ENCODE assay signal across 8 cellular contexts in genomic region chr12:26853303-26854027, GRCh38. TPM values are rescaled to one million over a fixed set of nuclear protein-coding genes. Genes with fewer than 3 reads are reported as not detected.
DNase-seq lines count a peak whose midpoint lies in the region; ATAC-seq and TF ChIP-seq lines count a peak whose summit lies in the region.

No MANE protein-coding gene starts in this region.

- intact Hi-C loops in activated CD4-positive, alpha-beta T cell treated with anti-CD3 and anti-CD28 coated beads, Interleukin-2, amount 10 ng/mL, durations not matched to agents 24 days and 14 days (cut with micrococcal nuclease) = loop anchor here (1.0 to 5.0 kb wide), 4 partner anchors 21 to 454 kb away; partner anchors contain the start of genes ITPR2 and TM7SF3
- intact Hi-C loops in lower lobe of right lung (cut with DNase I) = no loop called here

- no peaks in the 10 kb centered on the region for H3K36me3 ChIP-seq in lower lobe of right lung

- no peaks in the 10 kb centered on the region for H3K27me3 ChIP-seq in lower lobe of right lung (ENCODE audit: low read depth)

- no peaks in the 10 kb centered on the region for H3K4me1 Mint-ChIP-seq in activated CD4-positive, alpha-beta T cell treated with anti-CD3 and anti-CD28 coated beads, Interleukin-2, amount 10 ng/mL, durations not matched to agents 24 days and 14 days

- no peaks in the 10 kb centered on the region for H3K36me3 Mint-ChIP-seq in activated CD4-positive, alpha-beta T cell treated with anti-CD3 and anti-CD28 coated beads, Interleukin-2, amount 10 ng/mL, durations not matched to agents 24 days and 14 days (ENCODE audit: low read depth)

- no peaks in the 10 kb centered on the region for H3K9me3 Mint-ChIP-seq in activated CD4-positive, alpha-beta T cell treated with anti-CD3 and anti-CD28 coated beads, Interleukin-2, amount 10 ng/mL, durations not matched to agents 24 days and 14 days

- no peak overlapping the region for H3K4me3 Mint-ChIP-seq in activated CD4-positive, alpha-beta T cell treated with anti-CD3 and anti-CD28 coated beads, Interleukin-2, amount 10 ng/mL, durations not matched to agents 24 days and 14 days

- DNase-seq in NK-92 treated with Interleukin-12 subunit alpha and Interleukin-12 subunit beta, amount 100 ng/mL, for 24 hours (lab: John Stamatoyannopoulos, UW) = peak; percentile 30
- DNase-seq in NK-92 (lab: John Stamatoyannopoulos, UW; ENCODE audit: unreplicated experiment) = no peak
- peak; percentile 13 for DNase-seq in NCI-H524 treated with DMSO at 0.1 percent for 48 hours (lab: John Stamatoyannopoulos, UW)
- peak; percentile 90 for DNase-seq in activated CD4-positive, alpha-beta T cell treated with anti-CD3 and anti-CD28 coated beads, Interleukin-2, amount 10 ng/mL, durations not matched to agents 24 days and 14 days
- peak; percentile 85 for DNase-seq in dermis blood vessel endothelial cell
- peak; percentile 79 for DNase-seq in lower lobe of right lung
- peak; percentile 26 for DNase-seq in stimulated activated CD8-positive, alpha-beta memory T cell treated with anti-CD3 and anti-CD28 coated beads, Interleukin-15, amount 100 ng/mL, for 24 hours (ENCODE audit: low read depth)

- peak; percentile 70 for ATAC-seq in HG03159 (IDR thresholded peaks at IDR 0.05; ENCODE audit: unreplicated experiment)
- peak; percentile 84 to 95 for ATAC-seq in lower lobe of right lung

- H3K27ac ChIP-seq in lower lobe of right lung = no peak overlapping the region

- TF ChIP-seq CTCF in lower lobe of right lung (IDR thresholded peaks at IDR 0.05) = peak; percentile 87

- H3K27ac Mint-ChIP-seq in activated CD4-positive, alpha-beta T cell treated with anti-CD3 and anti-CD28 coated beads, Interleukin-2, amount 10 ng/mL, durations not matched to agents 24 days and 14 days = no peak overlapping the region

- no peaks in the 10 kb centered on the region for H3K9me3 ChIP-seq in lower lobe of right lung

- peaks cover 10% of the 10 kb centered on the region for H3K4me1 ChIP-seq in lower lobe of right lung

- H3K27me3 Mint-ChIP-seq in activated CD4-positive, alpha-beta T cell treated with anti-CD3 and anti-CD28 coated beads, Interleukin-2, amount 10 ng/mL, durations not matched to agents 24 days and 14 days = peaks cover 10% of the 10 kb centered on the region

- H3K4me3 ChIP-seq in lower lobe of right lung = no peak overlapping the region

RNA-seq across cellular contexts. Expression of gene ITPR2, which starts 20.5 kb away (rescaled TPM):
- total RNA-seq in activated CD4-positive, alpha-beta T cell treated with anti-CD3 and anti-CD28 coated beads, Interleukin-2, amount 10 ng/mL, durations not matched to agents 24 days and 14 days = 46.0 and 46.2 TPM in 2 replicates
- 43.2 and 64.6 TPM in 2 replicates for total RNA-seq in dermis blood vessel endothelial cell
- 64.0 TPM for total RNA-seq in lower lobe of right lung
